In the genomic region with DNA sequence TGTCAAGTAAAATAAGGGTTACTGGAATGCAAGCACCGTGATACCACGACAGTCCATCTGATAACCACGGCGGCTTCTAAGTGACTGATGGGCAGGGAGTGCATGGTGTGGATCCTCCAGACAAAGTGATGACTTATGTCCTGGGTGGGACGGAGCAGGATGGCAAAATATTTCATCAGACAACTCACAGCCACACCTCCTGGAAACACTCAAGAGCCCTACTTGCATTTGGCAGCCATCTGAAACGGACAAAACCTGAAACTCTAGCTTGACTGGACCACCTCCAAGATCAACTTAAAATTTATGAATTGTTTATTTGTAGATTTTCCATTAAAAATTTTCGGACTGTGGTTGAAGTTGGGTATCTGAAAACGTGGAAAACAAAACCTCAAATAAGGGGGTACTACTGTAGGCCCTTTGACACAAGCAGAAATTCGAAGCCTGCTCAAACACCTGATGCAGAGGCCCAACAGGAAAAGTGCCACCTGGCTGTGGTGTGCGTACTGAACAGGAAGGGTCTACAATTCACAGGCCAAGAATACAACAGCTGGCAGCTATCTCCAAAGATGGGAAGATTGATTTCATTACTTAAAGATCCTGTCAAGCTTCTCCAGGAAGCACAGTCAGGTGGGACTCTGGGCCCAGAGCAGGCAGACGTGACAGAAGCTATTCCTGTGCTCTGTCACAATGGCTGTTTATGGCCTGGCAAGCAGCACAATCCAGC, we compare ENCODE assay signal across 21 cellular contexts. TPM values are rescaled to one million over a fixed set of nuclear protein-coding genes. Genes with fewer than 3 reads are reported as not detected.
A peak's percentile ranks its signal among the peaks of the same experiment; 100 is the strongest.
DNase-seq lines count a peak whose midpoint lies in the region; ATAC-seq and TF ChIP-seq lines count a peak whose summit lies in the region.
"Had no signal": no experiment of that assay in that cellular context is flagged by ENCODE, and none has a peak within 500 bp of the region (broad histone marks: within the 10 kb centered on the region; RNA-seq: fewer than 3 reads in every experiment).

No MANE protein-coding gene starts in this region.

- H3K4me3 Mint-ChIP-seq in activated naive CD8-positive, alpha-beta T cell treated with anti-CD3 and anti-CD28 coated beads for 36 hours, result no peak overlapping the region
- H3K4me3 Mint-ChIP-seq: activated CD4-positive, alpha-beta T cell treated with anti-CD3 and anti-CD28 coated beads for 36 hours; activated naive CD4-positive, alpha-beta T cell treated with anti-CD3 and anti-CD28 coated beads, Interleukin-2, amount 10 ng/mL, durations not matched to agents 7 days and 5 days; memory B cell had no signal

- H3K4me1 Mint-ChIP-seq in activated naive CD8-positive, alpha-beta T cell treated with anti-CD3 and anti-CD28 coated beads for 36 hours, result no peaks in the 10 kb centered on the region
- H3K4me1 Mint-ChIP-seq: activated CD4-positive, alpha-beta T cell treated with anti-CD3 and anti-CD28 coated beads for 36 hours; activated naive CD4-positive, alpha-beta T cell treated with anti-CD3 and anti-CD28 coated beads, Interleukin-2, amount 10 ng/mL, durations not matched to agents 7 days and 5 days; memory B cell had no signal

- WGBS in prostate gland, result 18% methylated on average over 11 of the region's 11 CpGs

- H3K27ac ChIP-seq in prostate gland, result peak overlapping the region; percentile 56 to 60
- H3K27ac ChIP-seq: BLaER1 had no signal

- TF ChIP-seq POLR2A in prostate gland (IDR thresholded peaks at IDR 0.05), result no peak

- DNase-seq in GM03348 (ENCODE audit: low spot score) (peak; percentile 21), NCI-H460 (ENCODE audit: extremely low read depth, low read depth) (peak; percentile 4), prostate gland (ENCODE audit: low spot score) (peak; percentile 63), NCI-H2029 treated with DMSO at 0.1 percent for 48 hours (lab: John Stamatoyannopoulos, UW) (no peak)
- DNase-seq in activated naive CD8-positive, alpha-beta T cell treated with anti-CD3 and anti-CD28 coated beads for 36 hours, result no peak
- DNase-seq: activated CD4-positive, alpha-beta T cell treated with anti-CD3 and anti-CD28 coated beads for 36 hours; activated naive CD4-positive, alpha-beta T cell treated with anti-CD3 and anti-CD28 coated beads, Interleukin-2, amount 10 ng/mL, durations not matched to agents 7 days and 5 days; effector CD4-positive, alpha-beta T cell; NCI-H2081 treated with DMSO at 0.1 percent for 48 hours; NCI-H82; Right ventricle myocardium superior; stimulated activated CD4-positive, alpha-beta T cell treated with anti-CD3 and anti-CD28 coated beads, Interleukin-1b, Interleukin-23, amount 100 ng/mL, for 48 hours had no signal

- H3K27me3 Mint-ChIP-seq in activated naive CD8-positive, alpha-beta T cell treated with anti-CD3 and anti-CD28 coated beads for 36 hours, result peaks cover 13% of the 10 kb centered on the region
- H3K27me3 Mint-ChIP-seq: activated CD4-positive, alpha-beta T cell treated with anti-CD3 and anti-CD28 coated beads for 36 hours had no signal

- no peaks in the 10 kb centered on the region for H3K27me3 ChIP-seq in prostate gland (replicated peaks; ENCODE audit: insufficient read depth)
- H3K27me3 ChIP-seq: BLaER1 had no signal

- no peaks in the 10 kb centered on the region for H3K36me3 ChIP-seq in prostate gland

- no peak overlapping the region for H3K4me3 ChIP-seq in prostate gland
- H3K4me3 ChIP-seq: BLaER1 had no signal

- no peaks in the 10 kb centered on the region for H3K9me3 Mint-ChIP-seq in activated naive CD8-positive, alpha-beta T cell treated with anti-CD3 and anti-CD28 coated beads for 36 hours
- H3K9me3 Mint-ChIP-seq: activated naive CD4-positive, alpha-beta T cell treated with anti-CD3 and anti-CD28 coated beads, Interleukin-2, amount 10 ng/mL, durations not matched to agents 7 days and 5 days; memory B cell had no signal

- H3K9me3 ChIP-seq in prostate gland, result no peaks in the 10 kb centered on the region
- H3K9me3 ChIP-seq: BLaER1 had no signal

- no peaks in the 10 kb centered on the region for H3K36me3 Mint-ChIP-seq in activated naive CD8-positive, alpha-beta T cell treated with anti-CD3 and anti-CD28 coated beads for 36 hours
- H3K36me3 Mint-ChIP-seq: activated naive CD4-positive, alpha-beta T cell treated with anti-CD3 and anti-CD28 coated beads, Interleukin-2, amount 10 ng/mL, durations not matched to agents 7 days and 5 days had no signal

- peaks cover 11% of the 10 kb centered on the region for H3K4me1 ChIP-seq in prostate gland (replicated peaks)
- H3K4me1 ChIP-seq: BLaER1 had no signal

- no peak overlapping the region for H3K27ac Mint-ChIP-seq in activated naive CD8-positive, alpha-beta T cell treated with anti-CD3 and anti-CD28 coated beads for 36 hours
- H3K27ac Mint-ChIP-seq: activated CD4-positive, alpha-beta T cell treated with anti-CD3 and anti-CD28 coated beads for 36 hours; activated naive CD4-positive, alpha-beta T cell treated with anti-CD3 and anti-CD28 coated beads, Interleukin-2, amount 10 ng/mL, durations not matched to agents 7 days and 5 days; memory B cell had no signal

- ATAC-seq in esophagus mucosa (peak; percentile 93), HG03135 (IDR thresholded peaks at IDR 0.05; ENCODE audit: unreplicated experiment) (no peak), GM21381 (IDR thresholded peaks at IDR 0.05; ENCODE audit: unreplicated experiment) (no peak)
- ATAC-seq: activated CD4-positive, alpha-beta T cell treated with anti-CD3 and anti-CD28 coated beads for 36 hours; right cardiac atrium had no signal

- peak in 1 of 4 experiments; percentile 18 for TF ChIP-seq CTCF in prostate gland (IDR thresholded peaks at IDR 0.05)

- intact Hi-C loops in prostate gland (cut with DNase I), result no loop called here

RNA-seq across cellular contexts. Expression of a gene that starts 26.0 kb away (rescaled TPM):
- not detected in 2 replicates for total RNA-seq in NCI-H460 (2014; rRNA removed; shearing (Covaris generic))
- polyA plus RNA-seq in NCI-H460 (2014; cell fraction: nucleus; rRNA removed), result 0.07 TPM in 1 of 2 replicates, not detected in the other
- 0.16 TPM for total RNA-seq in esophagus mucosa
- under 1 TPM; 0.11 to 0.27 TPM for total RNA-seq in prostate gland
- under 1 TPM; 0.08 to 0.16 TPM for total RNA-seq in activated naive CD8-positive, alpha-beta T cell treated with anti-CD3 and anti-CD28 coated beads for 36 hours
- total RNA-seq: cardiac septum, Right ventricle myocardium superior had no signal

RNA-seq across cellular contexts. Expression of a gene that starts 38.7 kb away (rescaled TPM):
- total RNA-seq in NCI-H460 (2014; rRNA removed; shearing (Covaris generic)), result 13.6 and 15.6 TPM in 2 replicates
- polyA plus RNA-seq in NCI-H460 (2014; cell fraction: nucleus; rRNA removed), result 17.1 and 23.3 TPM in 2 replicates
- total RNA-seq in esophagus mucosa (0.24 TPM), prostate gland (1 to 10 TPM; 1.9 to 8.5 TPM)
- not detected for total RNA-seq in activated naive CD8-positive, alpha-beta T cell treated with anti-CD3 and anti-CD28 coated beads for 36 hours
- total RNA-seq: subcutaneous adipose tissue had no signal

RNA-seq across cellular contexts. Expression of a gene that starts 46.2 kb away (rescaled TPM):
- total RNA-seq in NCI-H460 (2014; rRNA removed; shearing (Covaris generic)), result not detected in 2 replicates
- polyA plus RNA-seq in NCI-H460 (2014; cell fraction: nucleus; rRNA removed), result not detected in 2 replicates
- 0.16 TPM for total RNA-seq in esophagus mucosa
- total RNA-seq in prostate gland, result under 1 TPM; 0.27 to 0.74 TPM
- not detected for total RNA-seq in activated naive CD8-positive, alpha-beta T cell treated with anti-CD3 and anti-CD28 coated beads for 36 hours
- total RNA-seq: glomerular endothelial cell, Right ventricle myocardium superior had no signal
- polyA plus RNA-seq: right cardiac atrium had no signal

RNA-seq across cellular contexts. Expression of a gene that starts 58.4 kb away (rescaled TPM):
- total RNA-seq in NCI-H460 (2014; rRNA removed; shearing (Covaris generic)), result 16.7 and 21.2 TPM in 2 replicates
- polyA plus RNA-seq in NCI-H460 (2014; cell fraction: nucleus; rRNA removed), result 3.8 and 9.6 TPM in 2 replicates
- 17.6 TPM for total RNA-seq in esophagus mucosa
- total RNA-seq in prostate gland, result 1 to 10 TPM; 3.2 to 7.5 TPM
- 10 to 100 TPM; 62.9 to 64.1 TPM for total RNA-seq in activated naive CD8-positive, alpha-beta T cell treated with anti-CD3 and anti-CD28 coated beads for 36 hours

Comparison
In these comparisons a context has a peak if more than half of its experiments do, and no peak if none do; other contexts are left out.
1. DNase-seq: peak in GM03348 (single experiment), NCI-H460 (single experiment) and prostate gland (single experiment); none in activated naive CD8-positive, alpha-beta T cell treated with anti-CD3 and anti-CD28 coated beads for 36 hours (single experiment) and NCI-H2029 treated with DMSO at 0.1 percent for 48 hours (single experiment).